ENCODE assay signal across 12 cellular contexts in genomic region chr3:11570251-11570650, GRCh38.
DNase-seq lines count a peak whose midpoint lies in the region; ATAC-seq and TF ChIP-seq lines count a peak whose summit lies in the region.
"Had no signal": no experiment of that assay in that cellular context is flagged by ENCODE, and none has a peak within 500 bp of the region (broad histone marks: within the 10 kb centered on the region; RNA-seq: fewer than 3 reads in every experiment).

No MANE protein-coding gene starts in this region.

- no peaks in the 10 kb centered on the region for H3K9me3 Mint-ChIP-seq in effector memory CD8-positive, alpha-beta T cell
- no peaks in the 10 kb centered on the region for H3K9me3 Mint-ChIP-seq in neural progenitor cell

- H3K27me3 ChIP-seq in heart right ventricle, result no peaks in the 10 kb centered on the region
- H3K27me3 ChIP-seq in neural progenitor cell, result no peaks in the 10 kb centered on the region
- H3K27me3 ChIP-seq in upper lobe of right lung, result no peaks in the 10 kb centered on the region

- H3K4me2 ChIP-seq in neural progenitor cell, result no peak overlapping the region

- H3K36me3 ChIP-seq in heart right ventricle (peaks cover 0 to 32% (median 0%) of the 10 kb centered on the region in 9 donors), neural progenitor cell (no peaks in the 10 kb centered on the region), upper lobe of right lung (peaks cover 24% of the 10 kb centered on the region)

- ATAC-seq in heart right ventricle (peak in 2 of 8 donors; percentile 11 to 25), left cardiac atrium (no peak), upper lobe of right lung (no peak), left lobe of liver (no peak)
- ATAC-seq in effector memory CD8-positive, alpha-beta T cell (replicated peaks), result no peak

- H3K9ac ChIP-seq in neural progenitor cell, result no peak overlapping the region

- no peaks in the 10 kb centered on the region for H3K27me3 Mint-ChIP-seq in effector memory CD8-positive, alpha-beta T cell
- H3K27me3 Mint-ChIP-seq in neural progenitor cell (ENCODE audit: insufficient read depth, low read depth), result peaks cover 7% of the 10 kb centered on the region

- H3K79me2 ChIP-seq in neural progenitor cell (ENCODE audit: low read depth), result peaks cover 84% of the 10 kb centered on the region

- peaks cover 92% of the 10 kb centered on the region for H4K20me1 ChIP-seq in neural progenitor cell (ENCODE audit: low read depth)

- H3F3A ChIP-seq in neural progenitor cell (ENCODE audit: low read depth), result no peaks in the 10 kb centered on the region

- peak in 1 of 2 donors; percentile 48 for DNase-seq in heart right ventricle
- no peak for DNase-seq in left cardiac atrium
- no peak for DNase-seq in effector memory CD8-positive, alpha-beta T cell
- no peak for DNase-seq in neural progenitor cell (ENCODE audit: low spot score)
- no peak for DNase-seq in upper lobe of right lung
- no peak for DNase-seq in T1000 (lab: John Stamatoyannopoulos, UW)
- DNase-seq in mucosa of gallbladder (ENCODE audit: low spot score), result no peak
- DNase-seq in left lobe of liver (ENCODE audit: low spot score), result no peak
- DNase-seq: GDM1; HCEC 1CT; NCI-H69; stimulated activated naive CD4-positive, alpha-beta T cell treated with Interleukin-2 at 50 U/mL for 16 hours had no signal

- H3K4me1 ChIP-seq in heart right ventricle (peaks cover 26 to 76% (median 58%) of the 10 kb centered on the region in 9 donors), neural progenitor cell (no peaks in the 10 kb centered on the region), upper lobe of right lung (peaks cover 18% of the 10 kb centered on the region)

- H3K4me3 ChIP-seq in heart right ventricle (no peak overlapping the region), neural progenitor cell (no peak overlapping the region), upper lobe of right lung (no peak overlapping the region)

- TF ChIP-seq CTCF in heart right ventricle (IDR thresholded peaks at IDR 0.05) (no peak), neural progenitor cell (IDR thresholded peaks at IDR 0.05) (no peak), upper lobe of right lung (IDR thresholded peaks at IDR 0.05) (no peak)

- peaks cover 11% of the 10 kb centered on the region for H3K36me3 Mint-ChIP-seq in effector memory CD8-positive, alpha-beta T cell (ENCODE audit: insufficient read depth)
- H3K36me3 Mint-ChIP-seq in neural progenitor cell, result peaks cover 49% of the 10 kb centered on the region

- no peak overlapping the region for H3K4me3 Mint-ChIP-seq in effector memory CD8-positive, alpha-beta T cell
- H3K4me3 Mint-ChIP-seq in neural progenitor cell, result no peak overlapping the region

- H2AFZ ChIP-seq in neural progenitor cell (replicated peaks), result no peak overlapping the region

- peaks cover 19 to 24% of the 10 kb centered on the region in 2 donors for H3K4me1 Mint-ChIP-seq in effector memory CD8-positive, alpha-beta T cell (ENCODE audit: low read depth in 2 of 2)
- H3K4me1 Mint-ChIP-seq in neural progenitor cell, result peaks cover 29% of the 10 kb centered on the region

- H3K27ac Mint-ChIP-seq in effector memory CD8-positive, alpha-beta T cell, result peak overlapping the region; percentile 68 to 73
- peak overlapping the region; percentile 85 for H3K27ac Mint-ChIP-seq in neural progenitor cell

- H3K27ac ChIP-seq in heart right ventricle, result peak overlapping the region; percentile 5 to 96 (median 84)
- no peak overlapping the region for H3K27ac ChIP-seq in neural progenitor cell
- peak overlapping the region; percentile 78 for H3K27ac ChIP-seq in upper lobe of right lung

- intact Hi-C loops in heart right ventricle (cut with DNase I) (no loop called here), left cardiac atrium (cut with DNase I) (no loop called here), upper lobe of right lung (cut with DNase I) (loop anchor here (10.0 kb wide), 1 partner anchor 65 kb away; no protein-coding TSS in a partner anchor)

- WGBS in heart right ventricle, 2 donors, result 41 to 63% methylated on average over 13 of the region's 13 CpGs

- H3K9me3 ChIP-seq in heart right ventricle (no peaks in the 10 kb centered on the region), neural progenitor cell (ENCODE audit: low read depth) (no peaks in the 10 kb centered on the region), upper lobe of right lung (no peaks in the 10 kb centered on the region)
